In genomic region chr11:44950036-44950624, GRCh38 we compare ENCODE assay signal across 9 cellular contexts. TPM values are rescaled to one million over a fixed set of nuclear protein-coding genes. Genes with fewer than 3 reads are reported as not detected.
DNase-seq lines count a peak whose midpoint lies in the region; ATAC-seq and TF ChIP-seq lines count a peak whose summit lies in the region.
"Had no signal": no experiment of that assay in that cellular context is flagged by ENCODE, and none has a peak within 500 bp of the region (broad histone marks: within the 10 kb centered on the region; RNA-seq: fewer than 3 reads in every experiment).

No MANE protein-coding gene starts in this region.

- DNase-seq in D341Med (ENCODE audit: low spot score) (peak; percentile 63), OCI-LY7 (ENCODE audit: low spot score) (no peak), mammary epithelial cell (no peak), lung microvascular endothelial cell (ENCODE audit: low read depth in 2 of 2) (peak; percentile 25 to 32), SKM-1 (lab: John Stamatoyannopoulos, UW; ENCODE audit: unreplicated experiment) (no peak)

- CTCF ChIA-PET in OCI-LY7 (lab: Charles Lee; ENCODE audit: unreplicated experiment): interaction anchor here (0.6 kb wide), 1 partner anchor 16 kb away, joined by 3 read pairs; no protein-coding TSS in a partner anchor
- CTCF ChIA-PET in mammary epithelial cell (lab: Charles Lee; ENCODE audit: low non-redundant PET): no interaction called here

- no peak overlapping the region for H2AFZ ChIP-seq in OCI-LY7 (ENCODE audit: low read length)
- H2AFZ ChIP-seq in mammary epithelial cell (ENCODE audit: low read depth, low read length): peak overlapping the region; percentile 91

- H3K27me3 ChIP-seq in mammary epithelial cell (ENCODE audit: insufficient read depth, low read length) (no peaks in the 10 kb centered on the region), stomach smooth muscle (ENCODE audit: control insufficient read depth in 1 of 2, insufficient read depth in 2 of 2, low read length in 2 of 2) (no peaks in the 10 kb centered on the region)

- TF ChIP-seq CTCF in OCI-LY7 (conservative IDR thresholded peaks at IDR 0.05; ENCODE audit: low read length) (no peak), mammary epithelial cell (conservative IDR thresholded peaks at IDR 0.05 in 1 of 2, IDR thresholded peaks at IDR 0.05 in 1 of 2; ENCODE audit: extremely low read depth in 1 of 2, insufficient read depth in 1 of 2, low read depth in 1 of 2, low read length in 2 of 2) (no peak)

- H3K36me3 ChIP-seq in OCI-LY7 (ENCODE audit: insufficient read depth, low read length) (no peaks in the 10 kb centered on the region), mammary epithelial cell (ENCODE audit: insufficient read depth, low read length) (no peaks in the 10 kb centered on the region), stomach smooth muscle (ENCODE audit: control insufficient read depth in 2 of 2, insufficient read depth in 2 of 2, low read length in 2 of 2) (no peaks in the 10 kb centered on the region)

- intact Hi-C loops in OCI-LY7 (cut with micrococcal nuclease; ENCODE audit: unreplicated experiment) (no loop called here), mammary epithelial cell (cut with micrococcal nuclease) (no loop called here)

- H3K4me3 ChIP-seq in OCI-LY7 (ENCODE audit: low read depth, low read length, poor library complexity, severe bottlenecking) (no peak overlapping the region), mammary epithelial cell (replicated peaks in 1 of 3; ENCODE audit: insufficient read depth in 1 of 3, low read depth in 2 of 3, low read length in 3 of 3) (peak overlapping the region; percentile 66 to 81 (median 80)), stomach smooth muscle (ENCODE audit: low read length in 2 of 2) (peak overlapping the region; percentile 82)

- H3K9me3 ChIP-seq in OCI-LY7 (ENCODE audit: low read length) (no peaks in the 10 kb centered on the region), mammary epithelial cell (replicated peaks; ENCODE audit: insufficient read depth, low read length) (no peaks in the 10 kb centered on the region), stomach smooth muscle (ENCODE audit: control insufficient read depth in 2 of 2, low read length in 2 of 2) (no peaks in the 10 kb centered on the region)

- H3K4me1 ChIP-seq in OCI-LY7 (ENCODE audit: insufficient read depth, low read length, poor library complexity, severe bottlenecking): peaks cover 7% of the 10 kb centered on the region
- peaks cover 8% of the 10 kb centered on the region for H3K4me1 ChIP-seq in mammary epithelial cell (ENCODE audit: insufficient read depth, low read length)
- H3K4me1 ChIP-seq in stomach smooth muscle (ENCODE audit: control insufficient read depth, insufficient read depth, low read length): peaks cover 12% of the 10 kb centered on the region

- dilution Hi-C loops in mammary epithelial cell (cut with HindIII; ENCODE audit: low sequenced_read_pairs): no loop called here

- 0% methylated on average over 10 of the region's 63 CpGs for WGBS in mammary epithelial cell (ENCODE audit: low coverage, missing lambda C conversion rate)

- no peak for ATAC-seq in HG02610 (IDR thresholded peaks at IDR 0.05; ENCODE audit: unreplicated experiment)
- ATAC-seq in GM21529 (IDR thresholded peaks at IDR 0.05; ENCODE audit: unreplicated experiment): no peak

- no peaks in the 10 kb centered on the region for H3K79me2 ChIP-seq in OCI-LY7 (ENCODE audit: insufficient read depth, low read depth, low read length)
- H3K79me2 ChIP-seq in mammary epithelial cell (ENCODE audit: insufficient read depth, low read length): no peaks in the 10 kb centered on the region

- H3K9me2 ChIP-seq in OCI-LY7 (ENCODE audit: insufficient read depth, low read length): no peaks in the 10 kb centered on the region

- no peaks in the 10 kb centered on the region for H4K20me1 ChIP-seq in OCI-LY7 (ENCODE audit: insufficient read depth, low read length)
- H4K20me1 ChIP-seq in mammary epithelial cell (ENCODE audit: insufficient read depth, low read length): no peaks in the 10 kb centered on the region

- POLR2A ChIA-PET in OCI-LY7 (lab: Charles Lee): no interaction called here

- no TSS peak for BruUV-seq in OCI-LY7 (replicated peaks; lab: Mats Ljungman, UMichigan)
- BruUV-seq in mammary epithelial cell (replicated peaks; lab: Mats Ljungman, UMichigan): no TSS peak

- in situ Hi-C loops in mammary epithelial cell (cut with MboI; ENCODE audit: low sequenced_read_pairs in 2 of 2): no loop called here

- no peak overlapping the region for H3K27ac ChIP-seq in OCI-LY7 (ENCODE audit: low read depth, low read length, poor library complexity, severe bottlenecking)
- no peak overlapping the region for H3K27ac ChIP-seq in mammary epithelial cell (ENCODE audit: insufficient read depth, low read depth, low read length)
- H3K27ac ChIP-seq in stomach smooth muscle (ENCODE audit: low read length): no peak overlapping the region
- H3K27ac ChIP-seq: KMS-11 had no signal

- H3K9ac ChIP-seq in mammary epithelial cell (ENCODE audit: insufficient read depth, low read length): no peak overlapping the region
- peak overlapping the region; percentile 47 to 80 for H3K9ac ChIP-seq in stomach smooth muscle (ENCODE audit: low read length in 2 of 2)
- H3K9ac ChIP-seq: KMS-11 had no signal

- H3K4me2 ChIP-seq in OCI-LY7 (ENCODE audit: low read length) (peak overlapping the region; percentile 28; the same call in 1 of the 2 replicates), mammary epithelial cell (ENCODE audit: insufficient read depth, low read depth, low read length) (peak overlapping the region; percentile 96)
- H3K4me2 ChIP-seq: KMS-11 had no signal

RNA-seq across cellular contexts. Expression of gene TP53I11, which starts 0.6 kb away (rescaled TPM):
- total RNA-seq in OCI-LY7 (2014; rRNA removed; shearing (Covaris generic)): 0.05 and 0.25 TPM in 2 replicates
- total RNA-seq in OCI-LY7 (2022): 0.51 TPM in 1 of 2 replicates, not detected in the other
- 10 to 100 TPM; 23.2 to 23.5 TPM for total RNA-seq in mammary epithelial cell
- polyA plus RNA-seq in mammary epithelial cell: 7.3 TPM
- 29.3 TPM for polyA minus RNA-seq in mammary epithelial cell
- total RNA-seq in lung microvascular endothelial cell: 12.4 and 12.9 TPM in 2 replicates

Comparison
In these comparisons a context has a peak if more than half of its experiments do, and no peak if none do; other contexts are left out.
1. DNase-seq: peak in D341Med (single experiment) and lung microvascular endothelial cell (2 of 2); none in OCI-LY7 (single experiment), mammary epithelial cell (single experiment) and SKM-1 (single experiment).